ENCODE assay signal across 14 cellular contexts in genomic region chr1:117657949-117658660, GRCh38. TPM values are rescaled to one million over a fixed set of nuclear protein-coding genes. Genes with fewer than 3 reads are reported as not detected.
A peak's percentile ranks its signal among the peaks of the same experiment; 100 is the strongest.
DNase-seq lines count a peak whose midpoint lies in the region; ATAC-seq and TF ChIP-seq lines count a peak whose summit lies in the region.
"Had no signal": no experiment of that assay in that cellular context is flagged by ENCODE, and none has a peak within 500 bp of the region (broad histone marks: within the 10 kb centered on the region; RNA-seq: fewer than 3 reads in every experiment).

No MANE protein-coding gene starts in this region.

- no peak for TF ChIP-seq POLR2A in tibial nerve (IDR thresholded peaks at IDR 0.05)

- H3K4me1 ChIP-seq in Panc1 (ENCODE audit: control insufficient read depth, insufficient read depth, low read length) (peaks cover 46% of the 10 kb centered on the region), colonic mucosa (peaks cover 2% of the 10 kb centered on the region), tibial nerve (peaks cover 0 to 21% (median 0%) of the 10 kb centered on the region in 4 donors)

- no peak for TF ChIP-seq EP300 in tibial nerve (IDR thresholded peaks at IDR 0.05)

- BruUV-seq in Panc1 (replicated peaks; lab: Mats Ljungman, UMichigan): no TSS peak

- H3K9me3 ChIP-seq in Panc1 (ENCODE audit: control insufficient read depth, insufficient read depth, low read depth, low read length) (no peaks in the 10 kb centered on the region), colonic mucosa (no peaks in the 10 kb centered on the region), tibial nerve (no peaks in the 10 kb centered on the region)
- H3K9me3 ChIP-seq: left lung, ovary had no signal

- CTCF ChIA-PET in Panc1 (lab: Charles Lee): no interaction called here

- WGBS in tibial nerve, 2 donors: 87 to 94% methylated on average over 5 of the region's 5 CpGs

- H3K27ac Mint-ChIP-seq in activated T-cell treated with anti-CD3 and anti-CD28 coated beads, Interleukin-2, amount 50 U/mL, for 72 hours: peak overlapping the region; percentile 30
- H3K27ac Mint-ChIP-seq in stimulated activated effector memory CD8-positive, alpha-beta T cell treated with anti-CD3 and anti-CD28 coated beads, Interleukin-12 subunit alpha, Interleukin-12 subunit beta, amount 100 ng/mL, for 72 hours: peak overlapping the region; percentile 37

- peaks cover 98% of the 10 kb centered on the region for H3K4me1 Mint-ChIP-seq in activated T-cell treated with anti-CD3 and anti-CD28 coated beads, Interleukin-2, amount 50 U/mL, for 72 hours (ENCODE audit: low read depth)
- peaks cover 96% of the 10 kb centered on the region for H3K4me1 Mint-ChIP-seq in stimulated activated effector memory CD8-positive, alpha-beta T cell treated with anti-CD3 and anti-CD28 coated beads, Interleukin-12 subunit alpha, Interleukin-12 subunit beta, amount 100 ng/mL, for 72 hours

- no peak overlapping the region for H3K9ac ChIP-seq in colonic mucosa (ENCODE audit: low read depth in 2 of 2, low read length in 2 of 2)

- H3K36me3 ChIP-seq in Panc1 (ENCODE audit: control insufficient read depth, insufficient read depth, low read length): no peaks in the 10 kb centered on the region
- no peaks in the 10 kb centered on the region for H3K36me3 ChIP-seq in colonic mucosa
- no peaks in the 10 kb centered on the region for H3K36me3 ChIP-seq in tibial nerve
- H3K36me3 ChIP-seq: left lung, ovary had no signal

- peaks cover 8 to 12% of the 10 kb centered on the region in 2 donors for H3K36me3 Mint-ChIP-seq in activated T-cell treated with anti-CD3 and anti-CD28 coated beads, Interleukin-2, amount 50 U/mL, for 72 hours (ENCODE audit: insufficient read depth in 2 of 2)
- H3K36me3 Mint-ChIP-seq in stimulated activated effector memory CD8-positive, alpha-beta T cell treated with anti-CD3 and anti-CD28 coated beads, Interleukin-12 subunit alpha, Interleukin-12 subunit beta, amount 100 ng/mL, for 72 hours: peaks cover 18% of the 10 kb centered on the region

- H3K4me3 Mint-ChIP-seq in activated T-cell treated with anti-CD3 and anti-CD28 coated beads, Interleukin-2, amount 50 U/mL, for 72 hours: peak overlapping the region; percentile 80 to 81
- H3K4me3 Mint-ChIP-seq in stimulated activated effector memory CD8-positive, alpha-beta T cell treated with anti-CD3 and anti-CD28 coated beads, Interleukin-12 subunit alpha, Interleukin-12 subunit beta, amount 100 ng/mL, for 72 hours: peak overlapping the region; percentile 60

- no peak for DNase-seq in activated T-cell treated with anti-CD3 and anti-CD28 coated beads, Interleukin-2, amount 50 U/mL, for 72 hours
- DNase-seq in activated T-cell treated with anti-CD3 and anti-CD28 coated beads, Interleukin-2, amount 50 U/mL, for 1 hour: no peak
- DNase-seq in Panc1 (ENCODE audit: low read depth, low spot score) (no peak), colonic mucosa (no peak), tibial nerve (ENCODE audit: low spot score in 2 of 2) (no peak), NCI-H1105 treated with DMSO at 0.1 percent for 48 hours (lab: John Stamatoyannopoulos, UW) (no peak)
- no peak for DNase-seq in stimulated activated effector memory CD8-positive, alpha-beta T cell treated with anti-CD3 and anti-CD28 coated beads, Interleukin-12 subunit alpha, Interleukin-12 subunit beta, amount 100 ng/mL, for 72 hours (ENCODE audit: low spot score in 2 of 2)
- DNase-seq: dorsolateral prefrontal cortex, left lung, NCI-H1048, ovary, PC-9 had no signal

- ATAC-seq in activated T-cell treated with anti-CD3 and anti-CD28 coated beads, Interleukin-2, amount 50 U/mL, for 72 hours (replicated peaks in 1 of 2): no peak
- ATAC-seq in Panc1: no peak
- no peak for ATAC-seq in stimulated activated effector memory CD8-positive, alpha-beta T cell treated with anti-CD3 and anti-CD28 coated beads, Interleukin-12 subunit alpha, Interleukin-12 subunit beta, amount 100 ng/mL, for 72 hours
- ATAC-seq in HG02884 (IDR thresholded peaks at IDR 0.05; ENCODE audit: unreplicated experiment): no peak
- ATAC-seq: left lung had no signal

- no peaks in the 10 kb centered on the region for H3K27me3 ChIP-seq in Panc1 (ENCODE audit: control insufficient read depth, insufficient read depth, low read length)
- no peaks in the 10 kb centered on the region for H3K27me3 ChIP-seq in colonic mucosa
- no peaks in the 10 kb centered on the region for H3K27me3 ChIP-seq in tibial nerve
- H3K27me3 ChIP-seq: left lung, ovary had no signal

- no peak for TF ChIP-seq CTCF in Panc1 (IDR thresholded peaks at IDR 0.05)
- no peak for TF ChIP-seq CTCF in colonic mucosa (IDR thresholded peaks at IDR 0.05)
- TF ChIP-seq CTCF in tibial nerve (IDR thresholded peaks at IDR 0.05): no peak

- intact Hi-C loops in Panc1 (cut with micrococcal nuclease; ENCODE audit: unreplicated experiment) (no loop called here), colonic mucosa (cut with DNase I) (no loop called here)

- POLR2A ChIA-PET in Panc1 (lab: Charles Lee): no interaction called here

- peaks cover 7% of the 10 kb centered on the region for H3K27me3 Mint-ChIP-seq in activated T-cell treated with anti-CD3 and anti-CD28 coated beads, Interleukin-2, amount 50 U/mL, for 72 hours (ENCODE audit: low read depth)

- H3K27ac ChIP-seq in Panc1 (ENCODE audit: low read length) (peak overlapping the region; percentile 59; the same call in 1 of the 2 replicates), colonic mucosa (peak overlapping the region; percentile 38), tibial nerve (no peak overlapping the region)
- H3K27ac ChIP-seq: dorsolateral prefrontal cortex, left lung, ovary, PC-9, SK-N-MC had no signal

- in situ Hi-C loops in Panc1 (cut with HindIII; ENCODE audit: low pct_unique_long_range_greater_than_20kb, low sequenced_read_pairs): no loop called here

- no peak overlapping the region for H3K4me3 ChIP-seq in Panc1 (ENCODE audit: low read depth in 2 of 2, low read length in 2 of 2)
- no peak overlapping the region for H3K4me3 ChIP-seq in colonic mucosa
- H3K4me3 ChIP-seq in tibial nerve: no peak overlapping the region
- H3K4me3 ChIP-seq: dorsolateral prefrontal cortex, left lung, ovary, PC-9, SK-N-MC had no signal

- peaks cover 3 to 5% of the 10 kb centered on the region in 2 donors for H3K9me3 Mint-ChIP-seq in activated T-cell treated with anti-CD3 and anti-CD28 coated beads, Interleukin-2, amount 50 U/mL, for 72 hours
- H3K9me3 Mint-ChIP-seq in stimulated activated effector memory CD8-positive, alpha-beta T cell treated with anti-CD3 and anti-CD28 coated beads, Interleukin-12 subunit alpha, Interleukin-12 subunit beta, amount 100 ng/mL, for 72 hours: peaks cover 5% of the 10 kb centered on the region

RNA-seq across cellular contexts. Expression of gene TENT5C, which starts 52.3 kb away (rescaled TPM):
- total RNA-seq in activated T-cell treated with anti-CD3 and anti-CD28 coated beads, Interleukin-2, amount 50 U/mL, for 72 hours: 10 to 100 TPM; 22.5 to 36.3 TPM
- total RNA-seq in Panc1 (2021; ENCODE audit: unreplicated experiment) (8.9 TPM), colonic mucosa (10 to 100 TPM; 40.7 to 58.5 TPM), tibial nerve (1 to 10 TPM in 3 of 4 donors, under 1 TPM in 1; 0.60 to 2.5 (median 1.2) TPM)
- polyA plus RNA-seq in Panc1 (2012; ENCODE audit: insufficient read length): 2.9 TPM

Comparison
In these comparisons a context has a peak if more than half of its experiments do, and no peak if none do; other contexts are left out.
1. H3K27ac ChIP-seq: peak in Panc1 (single experiment) and colonic mucosa (single experiment); none in tibial nerve (0 of 4).